8 cellular contexts compared by ENCODE assay signal in the genomic region with DNA sequence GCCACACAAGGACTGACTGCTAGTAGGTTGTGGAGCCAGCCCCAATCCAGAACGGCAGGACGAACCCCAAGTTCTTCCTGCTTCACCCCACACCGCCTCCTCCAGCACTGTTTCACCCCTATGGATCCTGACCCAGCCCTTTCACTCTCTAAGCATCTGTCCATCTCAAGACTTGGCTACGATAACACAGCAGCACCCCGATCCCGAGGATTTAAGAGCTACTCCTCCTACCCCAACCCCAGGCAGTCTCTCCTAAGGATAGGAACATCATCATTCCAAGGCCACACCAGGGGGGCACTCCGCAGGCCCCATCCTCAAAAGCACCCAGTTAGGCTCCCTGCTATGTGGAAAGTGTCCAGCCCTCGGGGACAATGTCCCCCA. TPM values are rescaled to one million over a fixed set of nuclear protein-coding genes. Genes with fewer than 3 reads are reported as not detected.
DNase-seq lines count a peak whose midpoint lies in the region; ATAC-seq, FAIRE-seq and TF ChIP-seq lines count a peak whose summit lies in the region.

No MANE protein-coding gene starts in this region.

- no peaks in the 10 kb centered on the region for H4K20me1 ChIP-seq in astrocyte (ENCODE audit: insufficient read depth, low read length)

- H3K27ac ChIP-seq in astrocyte (ENCODE audit: low read depth, low read length) (peak overlapping the region; percentile 52), iPS-18a (ENCODE audit: low read length) (no peak overlapping the region)

- peak overlapping the region; percentile 97 for H3K4me2 ChIP-seq in astrocyte (ENCODE audit: low read length)

- peak overlapping the region; percentile 90 for H2AFZ ChIP-seq in astrocyte (ENCODE audit: low read depth, low read length)

- no peak for ATAC-seq in HG02840 (IDR thresholded peaks at IDR 0.05; ENCODE audit: low FRiP score, unreplicated experiment)

- peak overlapping the region; percentile 63 for H3K4me3 ChIP-seq in Jurkat, Clone E6-1 (ENCODE audit: low read length)
- H3K4me3 ChIP-seq in astrocyte (ENCODE audit: insufficient read depth, low read depth, low read length) = peak overlapping the region; percentile 69
- H3K4me3 ChIP-seq in iPS-18a (ENCODE audit: low read length) = peak overlapping the region; percentile 71

- H3K4me1 ChIP-seq in astrocyte (ENCODE audit: insufficient read depth, low read length) = peaks cover 6% of the 10 kb centered on the region
- peaks cover 4% of the 10 kb centered on the region for H3K4me1 ChIP-seq in iPS-18a (ENCODE audit: control insufficient read depth, low read depth, low read length)

- H3K36me3 ChIP-seq in astrocyte (ENCODE audit: insufficient read depth, low read length) = no peaks in the 10 kb centered on the region
- H3K36me3 ChIP-seq in iPS-18a (ENCODE audit: control insufficient read depth, low read depth, low read length) = no peaks in the 10 kb centered on the region

- H3K27me3 Mint-ChIP-seq in astrocyte (ENCODE audit: low read depth, unreplicated experiment) = no peaks in the 10 kb centered on the region

- H3K36me3 Mint-ChIP-seq in astrocyte (ENCODE audit: low read depth, unreplicated experiment) = no peaks in the 10 kb centered on the region

- peaks cover 6% of the 10 kb centered on the region for H3K79me2 ChIP-seq in astrocyte (ENCODE audit: insufficient read depth, low read length)

- H3K27me3 ChIP-seq in astrocyte (ENCODE audit: insufficient read depth, low read length) (peaks cover 13% of the 10 kb centered on the region), iPS-18a (ENCODE audit: control insufficient read depth, insufficient read depth, low read length) (no peaks in the 10 kb centered on the region)

- TF ChIP-seq CTCF in astrocyte (IDR thresholded peaks at IDR 0.05; ENCODE audit: insufficient read depth, low read depth, low read length) = no peak

- peaks cover 2% of the 10 kb centered on the region for H3K4me1 Mint-ChIP-seq in astrocyte (ENCODE audit: low read depth, unreplicated experiment)

- peak overlapping the region; percentile 77 for H3K27ac Mint-ChIP-seq in astrocyte (ENCODE audit: unreplicated experiment)

- DNase-seq in NCI-H1694 (lab: John Stamatoyannopoulos, UW) = peak; percentile 2
- no peak for DNase-seq in NCI-H1694 treated with DMSO at 0.1 percent for 48 hours (lab: John Stamatoyannopoulos, UW)
- no peak for DNase-seq in Jurkat, Clone E6-1 (ENCODE audit: low read depth, low spot score)
- no peak for DNase-seq in astrocyte (ENCODE audit: low read depth)
- DNase-seq in stimulated activated CD8-positive, alpha-beta memory T cell treated with anti-CD3 and anti-CD28 coated beads, Interleukin-4, amount 100 ng/mL, for 48 hours = peak; percentile 26
- DNase-seq in glomerular visceral epithelial cell (ENCODE audit: extremely low spot score) = no peak

- H3K4me3 Mint-ChIP-seq in astrocyte (ENCODE audit: unreplicated experiment) = peak overlapping the region; percentile 93

- H3K9ac ChIP-seq in astrocyte (ENCODE audit: low read length) (peak overlapping the region; percentile 91), iPS-18a (ENCODE audit: low read length) (peak overlapping the region; percentile 66)

- FAIRE-seq in astrocyte (lab: Jason Lieb, UNC) = no peak

- H3K9me3 ChIP-seq in astrocyte (ENCODE audit: insufficient read depth, low read depth, low read length) (no peaks in the 10 kb centered on the region), iPS-18a (ENCODE audit: control insufficient read depth, low read depth, low read length) (no peaks in the 10 kb centered on the region)

- H3K9me3 Mint-ChIP-seq in astrocyte (ENCODE audit: unreplicated experiment) = peaks cover 2% of the 10 kb centered on the region

RNA-seq across cellular contexts. Expression of a gene that starts 0.7 kb away (rescaled TPM):
- polyA plus RNA-seq in Jurkat, Clone E6-1 (2012; ENCODE audit: insufficient read depth, insufficient read length) = 10.2 TPM
- total RNA-seq in astrocyte = 6.4 and 8.2 TPM in 2 replicates

RNA-seq across cellular contexts. Expression of a gene that starts 16.8 kb away (rescaled TPM):
- polyA plus RNA-seq in Jurkat, Clone E6-1 (2012; ENCODE audit: insufficient read depth, insufficient read length) = 26.7 TPM
- 4.2 and 4.9 TPM in 2 replicates for total RNA-seq in astrocyte

Comparison
In these comparisons a context has a peak if more than half of its experiments do, and no peak if none do; other contexts are left out.
1. DNase-seq: peak in NCI-H1694 (single experiment) and stimulated activated CD8-positive, alpha-beta memory T cell treated with anti-CD3 and anti-CD28 coated beads, Interleukin-4, amount 100 ng/mL, for 48 hours (single experiment); none in NCI-H1694 treated with DMSO at 0.1 percent for 48 hours (single experiment), Jurkat, Clone E6-1 (single experiment), astrocyte (single experiment) and glomerular visceral epithelial cell (single experiment).
2. Peak in every context shown above with its lines, with median percentiles within 50 percentile points of each other: H3K4me3 ChIP-seq.